ENCODE assay signal across 10 cellular contexts in the genomic region with DNA sequence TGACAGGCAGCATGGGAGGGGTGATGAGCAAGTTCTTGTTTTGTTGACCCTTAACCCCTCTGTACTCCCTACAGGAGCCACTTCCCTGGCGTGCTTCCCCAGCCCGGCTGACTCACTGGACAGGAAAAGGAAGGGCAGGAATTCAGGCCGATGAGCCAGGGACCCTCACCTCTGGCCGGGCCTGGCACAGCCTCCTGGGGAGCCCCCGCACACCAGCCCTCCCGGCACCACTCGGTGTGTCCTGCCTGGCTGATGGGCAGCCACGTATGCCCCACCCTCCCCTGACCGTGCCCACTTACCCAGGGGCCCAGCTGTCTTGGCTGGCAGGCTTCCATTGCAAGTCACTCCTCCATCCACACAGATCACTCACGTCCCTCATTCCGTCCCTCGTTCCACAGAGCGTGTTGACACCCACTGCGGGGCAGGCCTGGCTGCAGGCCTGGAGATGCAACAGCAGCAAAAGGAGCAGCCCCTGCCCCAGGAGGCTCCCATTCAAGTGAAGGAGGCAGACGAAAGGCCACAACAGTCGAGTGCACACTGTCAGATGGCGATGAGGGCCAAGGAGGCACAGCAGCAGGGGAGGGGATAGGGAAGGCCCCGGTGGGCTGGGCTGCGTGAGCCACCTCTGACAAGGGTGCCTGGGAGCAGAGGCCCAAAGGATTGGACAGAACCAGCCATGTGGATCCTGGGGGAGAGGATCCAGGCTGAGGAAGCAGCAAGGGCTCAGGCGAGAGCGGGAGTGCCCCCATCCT. TPM values are rescaled to one million over a fixed set of nuclear protein-coding genes. Genes with fewer than 3 reads are reported as not detected.
DNase-seq lines count a peak whose midpoint lies in the region; ATAC-seq and TF ChIP-seq lines count a peak whose summit lies in the region.
"Had no signal": no experiment of that assay in that cellular context is flagged by ENCODE, and none has a peak within 500 bp of the region (broad histone marks: within the 10 kb centered on the region; RNA-seq: fewer than 3 reads in every experiment).

No MANE protein-coding gene starts in this region.

- H3K27ac Mint-ChIP-seq in CD14-positive monocyte = peak overlapping the region in 3 of 7 donors; percentile 17 to 82 (median 72)

- peak overlapping the region; percentile 92 for H2BK5ac ChIP-seq in trophoblast cell (ENCODE audit: low read depth, low read length, poor library complexity)

- no peak for TF ChIP-seq RAD21 in SK-N-SH (IDR thresholded peaks at IDR 0.05; ENCODE audit: low read length)

- H3K9me3 ChIP-seq in SK-N-SH = no peaks in the 10 kb centered on the region
- no peaks in the 10 kb centered on the region for H3K9me3 ChIP-seq in trophoblast cell (ENCODE audit: insufficient read depth, low read depth, low read length)

- POLR2A ChIA-PET in SK-N-SH (lab: Yijun Ruan, JAX) = no interaction called here

- peak; percentile 48 for DNase-seq in CD14-positive monocyte (ENCODE audit: low spot score)
- no peak for DNase-seq in SK-N-SH
- peak; percentile 84 for DNase-seq in fibroblast of villous mesenchyme (ENCODE audit: low read depth)
- DNase-seq in trophoblast cell = peak in 1 of 2 donors; percentile 30
- DNase-seq in COR-L47 (lab: John Stamatoyannopoulos, UW) = no peak
- DNase-seq: amygdala had no signal

- H3K27ac ChIP-seq in SK-N-SH (ENCODE audit: low read depth in 2 of 2, low read length in 1 of 2) = peak overlapping the region; percentile 10 to 11; a peak in 2 of 4 replicates
- H3K27ac ChIP-seq in trophoblast cell (ENCODE audit: low read depth, low read length) = peak overlapping the region; percentile 99
- H3K27ac ChIP-seq: KMS-11 had no signal

- H3K9ac ChIP-seq in SK-N-SH (no peak overlapping the region; the same call in 1 of the 2 replicates), trophoblast cell (ENCODE audit: low read length) (no peak overlapping the region)
- H3K9ac ChIP-seq: KMS-11 had no signal

- H3K18ac ChIP-seq in trophoblast cell (ENCODE audit: low read length) = peak overlapping the region; percentile 49

- peak overlapping the region; percentile 90 for H4K91ac ChIP-seq in trophoblast cell (ENCODE audit: low read depth, low read length)

- H3K27me3 ChIP-seq in SK-N-SH (ENCODE audit: insufficient read depth) = no peaks in the 10 kb centered on the region
- no peaks in the 10 kb centered on the region for H3K27me3 ChIP-seq in trophoblast cell (ENCODE audit: insufficient read depth, low read length)

- H2AFZ ChIP-seq in SK-N-SH (ENCODE audit: low read depth) (peak overlapping the region; percentile 62; the same call in 1 of the 2 replicates), trophoblast cell (ENCODE audit: insufficient read depth, low read length, poor library complexity) (peak overlapping the region; percentile 57)

- H3K4me3 ChIP-seq in SK-N-SH (ENCODE audit: low read depth in 2 of 2, low read length in 1 of 2) = no peak overlapping the region
- no peak overlapping the region for H3K4me3 ChIP-seq in fibroblast of villous mesenchyme (ENCODE audit: low read depth, low read length)
- no peak overlapping the region for H3K4me3 ChIP-seq in trophoblast cell (ENCODE audit: low read depth, low read length)

- peak overlapping the region; percentile 24 for H4K8ac ChIP-seq in trophoblast cell (ENCODE audit: low read depth, low read length)

- H3K4me3 Mint-ChIP-seq in CD14-positive monocyte = no peak overlapping the region

- peaks cover 3% of the 10 kb centered on the region for H3K4me1 Mint-ChIP-seq in CD14-positive monocyte

- H3K36me3 ChIP-seq in SK-N-SH (replicated peaks in 1 of 2; ENCODE audit: control insufficient read depth in 1 of 2, insufficient read depth in 2 of 2, low read length in 1 of 2) (no peaks in the 10 kb centered on the region), trophoblast cell (ENCODE audit: control insufficient read depth in 1 of 2, insufficient read depth in 2 of 2, low read length in 2 of 2) (no peaks in the 10 kb centered on the region)

- H3K79me1 ChIP-seq in trophoblast cell (ENCODE audit: low read length) = peaks cover 51% of the 10 kb centered on the region

- ATAC-seq in GM19023 (IDR thresholded peaks at IDR 0.05; ENCODE audit: unreplicated experiment) (no peak), HG02938 (IDR thresholded peaks at IDR 0.05; ENCODE audit: unreplicated experiment) (no peak), HG03457 (IDR thresholded peaks at IDR 0.05; ENCODE audit: unreplicated experiment) (no peak)

- no peaks in the 10 kb centered on the region for H3F3A ChIP-seq in SK-N-SH (replicated peaks; ENCODE audit: insufficient read depth)

- H2AK5ac ChIP-seq in trophoblast cell (ENCODE audit: low read length) = peak overlapping the region; percentile 74

- peaks cover 3 to 5% of the 10 kb centered on the region in 2 donors for H3K36me3 Mint-ChIP-seq in CD14-positive monocyte

- peak overlapping the region; percentile 2 for H4K12ac ChIP-seq in trophoblast cell (ENCODE audit: low read depth, low read length)

- no peaks in the 10 kb centered on the region for H4K20me1 ChIP-seq in SK-N-SH (ENCODE audit: insufficient read depth)

- H3K4me1 ChIP-seq in SK-N-SH (ENCODE audit: control insufficient read depth in 1 of 2, insufficient read depth in 2 of 2, low read depth in 1 of 2, low read length in 1 of 2) = peaks cover 10 to 42% of the 10 kb centered on the region in 2 experiments; a peak in 2 of 4 replicates
- peaks cover 40 to 52% of the 10 kb centered on the region in 2 experiments for H3K4me1 ChIP-seq in trophoblast cell (ENCODE audit: control insufficient read depth in 1 of 2, insufficient read depth in 2 of 2, low read length in 2 of 2)

- peak overlapping the region; percentile 98 for H2BK120ac ChIP-seq in trophoblast cell (ENCODE audit: insufficient read depth, low read length, poor library complexity)

- TF ChIP-seq CTCF in CD14-positive monocyte (IDR thresholded peaks at IDR 0.05) = no peak
- TF ChIP-seq CTCF in SK-N-SH (IDR thresholded peaks at IDR 0.05) = no peak
- TF ChIP-seq CTCF in fibroblast of villous mesenchyme (IDR thresholded peaks at IDR 0.05; ENCODE audit: insufficient read depth, low read depth, low read length) = no peak

- H3K4me2 ChIP-seq in SK-N-SH (peak overlapping the region; percentile 16; the same call in 1 of the 2 replicates), trophoblast cell (ENCODE audit: low read length) (no peak overlapping the region)
- H3K4me2 ChIP-seq: KMS-11 had no signal

- no peaks in the 10 kb centered on the region for H3K9me2 ChIP-seq in SK-N-SH

- TF ChIP-seq EP300 in SK-N-SH (IDR thresholded peaks at IDR 0.05; ENCODE audit: borderline replicate concordance in 1 of 2, low read depth in 1 of 2, low read length in 1 of 2) = peak in 1 of 2 experiments; percentile 21; a peak in 1 of 4 replicates

- CTCF ChIA-PET in SK-N-SH (lab: Yijun Ruan, JAX) = no interaction called here

- H2BK12ac ChIP-seq in trophoblast cell (ENCODE audit: low read length) = peak overlapping the region; percentile 98

- H3K27me3 Mint-ChIP-seq in CD14-positive monocyte (ENCODE audit: low read depth in 3 of 3) = peaks cover 6 to 8% (median 7%) of the 10 kb centered on the region in 3 donors

- H3K23ac ChIP-seq in trophoblast cell (ENCODE audit: low read length) = no peak overlapping the region

- 59% methylated on average over 12 of the region's 21 CpGs for WGBS in SK-N-SH (ENCODE audit: low lambda C conversion rate)
- no CpG with 5 or more reads among the region's 21 CpGs for WGBS in trophoblast cell (ENCODE audit: extremely low coverage, insufficient coverage, insufficient read length)

- H3K4ac ChIP-seq in trophoblast cell (ENCODE audit: low read depth, low read length) = peak overlapping the region; percentile 7

- peak overlapping the region; percentile 89 for H3K14ac ChIP-seq in trophoblast cell (ENCODE audit: low read length)

- intact Hi-C loops in CD14-positive monocyte (cut with micrococcal nuclease) = no loop called here

- H3K79me2 ChIP-seq in SK-N-SH (ENCODE audit: insufficient read depth) = no peaks in the 10 kb centered on the region
- peaks cover 16% of the 10 kb centered on the region for H3K79me2 ChIP-seq in trophoblast cell (ENCODE audit: control insufficient read depth, insufficient read depth, low read length, poor library complexity)

- peaks cover 0 to 5% (median 0%) of the 10 kb centered on the region in 7 donors for H3K9me3 Mint-ChIP-seq in CD14-positive monocyte

TF ChIP-seq in SK-N-SH, 30 proteins besides CTCF, POLR2A, EP300 and RAD21 (continues in another document):
- TF ChIP-seq TAF1 (IDR thresholded peaks at IDR 0.05; ENCODE audit: borderline replicate concordance, low read depth, low read length) = no peak
- no peak for TF ChIP-seq ELF1 (IDR thresholded peaks at IDR 0.05)
- no peak for TF ChIP-seq FOXJ3 (CRISPR knock-in tag; IDR thresholded peaks at IDR 0.05)
- TF ChIP-seq, protein P1, sequence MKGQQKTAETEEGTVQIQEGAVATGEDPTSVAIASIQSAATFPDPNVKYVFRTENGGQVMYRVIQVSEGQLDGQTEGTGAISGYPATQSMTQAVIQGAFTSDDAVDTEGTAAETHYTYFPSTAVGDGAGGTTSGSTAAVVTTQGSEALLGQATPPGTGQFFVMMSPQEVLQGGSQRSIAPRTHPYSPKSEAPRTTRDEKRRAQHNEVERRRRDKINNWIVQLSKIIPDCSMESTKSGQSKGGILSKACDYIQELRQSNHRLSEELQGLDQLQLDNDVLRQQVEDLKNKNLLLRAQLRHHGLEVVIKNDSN (IDR thresholded peaks at IDR 0.05; ENCODE audit: borderline replicate concordance, low read depth) = no peak
- TF ChIP-seq, protein P2, sequence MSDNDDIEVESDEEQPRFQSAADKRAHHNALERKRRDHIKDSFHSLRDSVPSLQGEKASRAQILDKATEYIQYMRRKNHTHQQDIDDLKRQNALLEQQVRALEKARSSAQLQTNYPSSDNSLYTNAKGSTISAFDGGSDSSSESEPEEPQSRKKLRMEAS (IDR thresholded peaks at IDR 0.05; ENCODE audit: low read depth) = no peak
- peak; percentile 56 for TF ChIP-seq FOSL2 (IDR thresholded peaks at IDR 0.05; ENCODE audit: borderline replicate concordance, low read depth)
- peak; percentile 40 for TF ChIP-seq NFIC (IDR thresholded peaks at IDR 0.05; ENCODE audit: borderline replicate concordance)
- no peak for TF ChIP-seq GATA2 (CRISPR knock-in tag; IDR thresholded peaks at IDR 0.05)
- no peak for TF ChIP-seq RCOR1 (IDR thresholded peaks at IDR 0.05; ENCODE audit: low read length)
- TF ChIP-seq TCF12 (IDR thresholded peaks at IDR 0.05) = peak; percentile 48; the same call in 1 of the 2 replicates
- no peak for TF ChIP-seq GABPA (IDR thresholded peaks at IDR 0.05; ENCODE audit: low read depth)

RNA-seq across cellular contexts. Expression of a gene that starts 19.7 kb away (rescaled TPM):
- polyA plus RNA-seq in CD14-positive monocyte = 100 to 1,000 TPM in 1 of 2 donors, 1 to 10 TPM in 1; 7.7 to 323 TPM
- polyA plus RNA-seq in SK-N-SH (2012; rRNA removed) = 76.6 and 77.3 TPM in 2 replicates
- 71.1 and 79.7 TPM in 2 replicates for polyA plus RNA-seq in SK-N-SH (2012; cell fraction: cytosol; rRNA removed)
- 33.1 and 44.1 TPM in 2 replicates for polyA plus RNA-seq in SK-N-SH (2012; cell fraction: nucleus; rRNA removed)
- 120 and 209 TPM in 2 replicates for total RNA-seq in fibroblast of villous mesenchyme
- 675 and 739 TPM in 2 replicates for polyA plus RNA-seq in trophoblast cell (2013)

RNA-seq across cellular contexts. Expression of a gene that starts 56.0 kb away (rescaled TPM):
- polyA plus RNA-seq in CD14-positive monocyte = under 1 TPM; 0.17 to 0.48 TPM
- 0.02 and 0.12 TPM in 2 replicates for polyA plus RNA-seq in SK-N-SH (2012; rRNA removed)
- polyA plus RNA-seq in SK-N-SH (2012; cell fraction: cytosol; rRNA removed) = 0.01 and 0.03 TPM in 2 replicates
- polyA plus RNA-seq in SK-N-SH (2012; cell fraction: nucleus; rRNA removed) = 0.05 and 0.06 TPM in 2 replicates
- total RNA-seq in fibroblast of villous mesenchyme = under 0.01 and 0.32 TPM in 2 replicates
- polyA plus RNA-seq in trophoblast cell (2013) = 0.82 and 1.1 TPM in 2 replicates

Comparison
In these comparisons a context has a peak if more than half of its experiments do, and no peak if none do; other contexts are left out.
1. DNase-seq: peak in CD14-positive monocyte (single experiment) and fibroblast of villous mesenchyme (single experiment); none in SK-N-SH (single experiment) and COR-L47 (single experiment).